24 cellular contexts compared by ENCODE assay signal in genomic region chr10:76721891-76722505, GRCh38.
A peak's percentile ranks its signal among the peaks of the same experiment; 100 is the strongest.
DNase-seq lines count a peak whose midpoint lies in the region; ATAC-seq, FAIRE-seq and TF ChIP-seq lines count a peak whose summit lies in the region.
"Had no signal": no experiment of that assay in that cellular context is flagged by ENCODE, and none has a peak within 500 bp of the region (broad histone marks: within the 10 kb centered on the region; RNA-seq: fewer than 3 reads in every experiment).

No MANE protein-coding gene starts in this region.

- H2AFZ ChIP-seq in astrocyte (ENCODE audit: low read depth, low read length) (no peak overlapping the region), neural cell (ENCODE audit: low read depth, low read length) (no peak overlapping the region)
- H2AFZ ChIP-seq: GM23248 had no signal

- intact Hi-C loops in natural killer cell (cut with micrococcal nuclease) = no loop called here

- H3K9me3 Mint-ChIP-seq in astrocyte (ENCODE audit: unreplicated experiment) (no peaks in the 10 kb centered on the region), natural killer cell (peaks cover 0 to 2% of the 10 kb centered on the region in 2 donors)
- H3K9me3 Mint-ChIP-seq: H9, HFFc6 had no signal

- POLR2A ChIA-PET in HEK293 (lab: Yijun Ruan, JAX) = no interaction called here

- H3K4me3 ChIP-seq in HEK293 (ENCODE audit: low read depth, low read length) (no peak overlapping the region), astrocyte (ENCODE audit: insufficient read depth, low read depth, low read length) (no peak overlapping the region), neural cell (ENCODE audit: low read length) (peak overlapping the region; percentile 44)
- H3K4me3 ChIP-seq: BLaER1, GM23248 had no signal

- TF ChIP-seq EP300 in neural cell (conservative IDR thresholded peaks at IDR 0.05; ENCODE audit: poor library complexity, severe bottlenecking) = no peak

- H3K27me3 ChIP-seq in astrocyte (ENCODE audit: insufficient read depth, low read length) (peaks cover 12% of the 10 kb centered on the region), neural cell (ENCODE audit: insufficient read depth, low read depth, low read length) (peaks cover 6% of the 10 kb centered on the region)
- H3K27me3 ChIP-seq: BLaER1 had no signal

- no peaks in the 10 kb centered on the region for H3K79me2 ChIP-seq in astrocyte (ENCODE audit: insufficient read depth, low read length)
- no peaks in the 10 kb centered on the region for H3K79me2 ChIP-seq in neural cell (replicated peaks; ENCODE audit: insufficient read depth, low read length)

- no peak overlapping the region for H3K9ac ChIP-seq in astrocyte (ENCODE audit: low read length)
- no peak overlapping the region for H3K9ac ChIP-seq in neural cell (ENCODE audit: low read length)
- H3K9ac ChIP-seq: BLaER1, GM23248 had no signal

- peak; percentile 54 for DNase-seq in astrocyte (ENCODE audit: low read depth)
- peak; percentile 74 for DNase-seq in foreskin melanocyte
- DNase-seq in natural killer cell = no peak
- DNase-seq: Caco-2; CD4-positive, CD25-positive, alpha-beta regulatory T cell; CD8-positive, alpha-beta T cell; DMS153; DND-41; GM23248; H9; HFFc6 had no signal

- H3K27ac Mint-ChIP-seq in astrocyte (ENCODE audit: unreplicated experiment) (no peak overlapping the region), natural killer cell (no peak overlapping the region)
- H3K27ac Mint-ChIP-seq: B cell; CD4-positive, CD25-positive, alpha-beta regulatory T cell; CD8-positive, alpha-beta T cell; H9; HFFc6 had no signal

- H3K36me3 ChIP-seq in HEK293 (ENCODE audit: control insufficient read depth in 2 of 2, insufficient read depth in 1 of 2, low read length in 2 of 2) (no peaks in the 10 kb centered on the region), astrocyte (ENCODE audit: insufficient read depth, low read length) (no peaks in the 10 kb centered on the region), neural cell (ENCODE audit: insufficient read depth, low read length) (no peaks in the 10 kb centered on the region)
- H3K36me3 ChIP-seq: BLaER1 had no signal

- H3K4me2 ChIP-seq in astrocyte (ENCODE audit: low read length) = no peak overlapping the region
- no peak overlapping the region for H3K4me2 ChIP-seq in neural cell (ENCODE audit: low read length)
- H3K4me2 ChIP-seq: BLaER1 had no signal

- peaks cover 1% of the 10 kb centered on the region for H3K4me1 Mint-ChIP-seq in astrocyte (ENCODE audit: low read depth, unreplicated experiment)
- H3K4me1 Mint-ChIP-seq in natural killer cell = no peaks in the 10 kb centered on the region
- H3K4me1 Mint-ChIP-seq: B cell; CD4-positive, CD25-positive, alpha-beta regulatory T cell had no signal

- no peaks in the 10 kb centered on the region for H3K27me3 Mint-ChIP-seq in astrocyte (ENCODE audit: low read depth, unreplicated experiment)
- H3K27me3 Mint-ChIP-seq in natural killer cell (ENCODE audit: low read depth in 2 of 2) = no peaks in the 10 kb centered on the region
- H3K27me3 Mint-ChIP-seq: B cell; CD4-positive, CD25-positive, alpha-beta regulatory T cell had no signal

- H3K4me1 ChIP-seq in HEK293 (ENCODE audit: control insufficient read depth, insufficient read depth, low read length) = no peaks in the 10 kb centered on the region
- peaks cover 4% of the 10 kb centered on the region for H3K4me1 ChIP-seq in astrocyte (ENCODE audit: insufficient read depth, low read length)
- H3K4me1 ChIP-seq: BLaER1, Caco-2 had no signal

- peaks cover 10% of the 10 kb centered on the region for H3F3A ChIP-seq in neural cell (ENCODE audit: insufficient read depth, low read length, poor library complexity, severe bottlenecking)

- ATAC-seq in HG03378 (IDR thresholded peaks at IDR 0.05; ENCODE audit: unreplicated experiment) (no peak), natural killer cell (no peak), HG02610 (IDR thresholded peaks at IDR 0.05; ENCODE audit: unreplicated experiment) (no peak), GM18867 (IDR thresholded peaks at IDR 0.05; ENCODE audit: unreplicated experiment) (no peak)
- ATAC-seq: CD8-positive, alpha-beta T cell; HCT116 had no signal

- H3K27ac ChIP-seq in HEK293 (ENCODE audit: extremely low read depth, low read depth, low read length) (no peak overlapping the region), astrocyte (ENCODE audit: low read depth, low read length) (no peak overlapping the region), neural cell (ENCODE audit: low read length) (peak overlapping the region; percentile 77)
- H3K27ac ChIP-seq: 22Rv1, BLaER1, C4-2B, GM23248 had no signal

- H4K20me1 ChIP-seq in astrocyte (ENCODE audit: insufficient read depth, low read length) (no peaks in the 10 kb centered on the region), neural cell (ENCODE audit: insufficient read depth) (no peaks in the 10 kb centered on the region)
- H4K20me1 ChIP-seq: BLaER1 had no signal

- TF ChIP-seq RAD21 in neural cell (conservative IDR thresholded peaks at IDR 0.05) = no peak

- TF ChIP-seq CTCF in HEK293 (tag by site-specific recombination; IDR thresholded peaks at IDR 0.05) (no peak), astrocyte (IDR thresholded peaks at IDR 0.05; ENCODE audit: insufficient read depth, low read depth, low read length) (no peak), neural cell (IDR thresholded peaks at IDR 0.05; ENCODE audit: poor library complexity, severe bottlenecking) (no peak), natural killer cell (IDR thresholded peaks at IDR 0.05) (no peak)

- CTCF ChIA-PET in HEK293 (lab: Yijun Ruan, JAX) = interaction anchor here (0.6 to 0.7 kb wide), 2 partner anchors 16 to 1512 kb away, joined by 3 to 5 read pairs; partner anchors contain the start of gene VDAC2

- H3K4me3 Mint-ChIP-seq in astrocyte (ENCODE audit: unreplicated experiment) (no peak overlapping the region), natural killer cell (no peak overlapping the region)
- H3K4me3 Mint-ChIP-seq: B cell; CD4-positive, CD25-positive, alpha-beta regulatory T cell; CD8-positive, alpha-beta T cell; H9; HFFc6 had no signal

- no peak for FAIRE-seq in astrocyte (lab: Jason Lieb, UNC)
- FAIRE-seq: A204.1, G401.6, GM12892 had no signal

- H3K9me3 ChIP-seq in HEK293 (ENCODE audit: control insufficient read depth, insufficient read depth, low read depth, low read length) = no peaks in the 10 kb centered on the region
- H3K9me3 ChIP-seq in astrocyte (ENCODE audit: insufficient read depth, low read depth, low read length) = no peaks in the 10 kb centered on the region
- no peaks in the 10 kb centered on the region for H3K9me3 ChIP-seq in neural cell (ENCODE audit: low read length)
- H3K9me3 ChIP-seq: BLaER1, Caco-2 had no signal

- H3K9me2 ChIP-seq in neural cell (ENCODE audit: insufficient read depth, low read length) = no peaks in the 10 kb centered on the region

- H3K36me3 Mint-ChIP-seq in astrocyte (ENCODE audit: low read depth, unreplicated experiment) (no peaks in the 10 kb centered on the region), natural killer cell (no peaks in the 10 kb centered on the region)
- H3K36me3 Mint-ChIP-seq: CD4-positive, CD25-positive, alpha-beta regulatory T cell; CD8-positive, alpha-beta T cell had no signal

TF ChIP-seq in HEK293, 187 proteins besides CTCF, POLR2A, EP300 and RAD21:
- TF ChIP-seq SCRT2 (tag by site-specific recombination; IDR thresholded peaks at IDR 0.05) (peak; percentile 50; the same call in 1 of the 2 replicates), ZBTB10 (tag by site-specific recombination; IDR thresholded peaks at IDR 0.05) (no peak), ZNF548 (tag by site-specific recombination; IDR thresholded peaks at IDR 0.05) (no peak)

TF ChIP-seq in neural cell, 6 proteins besides CTCF, POLR2A, EP300 and RAD21:
- TF ChIP-seq MXI1 (conservative IDR thresholded peaks at IDR 0.05; ENCODE audit: poor library complexity, severe bottlenecking) = no peak
- TF ChIP-seq EZH2 (IDR thresholded peaks at IDR 0.05; ENCODE audit: borderline replicate concordance, insufficient read depth, low read length, poor library complexity, severe bottlenecking) = no peak
- TF ChIP-seq TAF1 (IDR thresholded peaks at IDR 0.05; ENCODE audit: low read depth) = no peak
- no peak for TF ChIP-seq REST (IDR thresholded peaks at IDR 0.05; ENCODE audit: borderline replicate concordance)
- no peak for TF ChIP-seq POLR2AphosphoS5 (IDR thresholded peaks at IDR 0.05)
- TF ChIP-seq SMC3 (conservative IDR thresholded peaks at IDR 0.05; ENCODE audit: poor library complexity) = no peak
